In the genomic region with DNA sequence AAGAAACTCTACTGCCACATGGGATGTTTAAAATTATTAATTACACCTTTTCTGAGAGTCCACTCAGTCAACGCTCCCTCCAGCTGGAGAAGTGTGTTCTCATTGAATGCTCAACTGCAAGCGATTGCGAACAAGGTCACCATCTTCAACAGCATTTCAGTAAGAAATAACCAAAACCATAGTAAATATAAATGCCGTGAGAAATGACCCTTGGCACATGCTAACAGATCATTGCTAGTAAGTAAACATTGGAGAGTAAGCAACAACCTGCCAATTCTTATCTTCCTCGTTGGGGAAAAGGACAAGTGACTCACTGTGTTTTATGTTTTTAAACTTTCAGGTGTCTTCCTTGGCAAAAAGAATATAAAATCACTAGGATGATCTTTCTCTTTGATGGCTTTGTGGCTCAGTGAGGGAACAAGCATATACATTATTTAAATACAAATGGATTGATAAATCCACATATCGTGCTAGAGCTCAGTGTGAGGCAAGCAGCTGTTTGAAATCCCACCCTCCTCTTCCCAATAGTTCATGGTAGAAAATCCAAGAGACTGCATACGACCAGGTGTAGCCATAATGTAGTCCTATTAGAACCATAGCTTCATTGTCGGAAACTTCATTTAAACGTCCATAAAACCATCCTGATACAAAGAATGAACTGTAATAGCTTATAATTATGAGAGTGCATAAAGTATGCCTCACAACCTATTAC, we compare ENCODE assay signal across 1 cellular context.
TF ChIP-seq lines count a peak whose summit lies in the region.

No MANE protein-coding gene starts in this region.

TF ChIP-seq in HepG2, 621 proteins besides CTCF, POLR2A, EP300 and RAD21 (continued from another document and continues in another):
- TF ChIP-seq, protein P1, sequence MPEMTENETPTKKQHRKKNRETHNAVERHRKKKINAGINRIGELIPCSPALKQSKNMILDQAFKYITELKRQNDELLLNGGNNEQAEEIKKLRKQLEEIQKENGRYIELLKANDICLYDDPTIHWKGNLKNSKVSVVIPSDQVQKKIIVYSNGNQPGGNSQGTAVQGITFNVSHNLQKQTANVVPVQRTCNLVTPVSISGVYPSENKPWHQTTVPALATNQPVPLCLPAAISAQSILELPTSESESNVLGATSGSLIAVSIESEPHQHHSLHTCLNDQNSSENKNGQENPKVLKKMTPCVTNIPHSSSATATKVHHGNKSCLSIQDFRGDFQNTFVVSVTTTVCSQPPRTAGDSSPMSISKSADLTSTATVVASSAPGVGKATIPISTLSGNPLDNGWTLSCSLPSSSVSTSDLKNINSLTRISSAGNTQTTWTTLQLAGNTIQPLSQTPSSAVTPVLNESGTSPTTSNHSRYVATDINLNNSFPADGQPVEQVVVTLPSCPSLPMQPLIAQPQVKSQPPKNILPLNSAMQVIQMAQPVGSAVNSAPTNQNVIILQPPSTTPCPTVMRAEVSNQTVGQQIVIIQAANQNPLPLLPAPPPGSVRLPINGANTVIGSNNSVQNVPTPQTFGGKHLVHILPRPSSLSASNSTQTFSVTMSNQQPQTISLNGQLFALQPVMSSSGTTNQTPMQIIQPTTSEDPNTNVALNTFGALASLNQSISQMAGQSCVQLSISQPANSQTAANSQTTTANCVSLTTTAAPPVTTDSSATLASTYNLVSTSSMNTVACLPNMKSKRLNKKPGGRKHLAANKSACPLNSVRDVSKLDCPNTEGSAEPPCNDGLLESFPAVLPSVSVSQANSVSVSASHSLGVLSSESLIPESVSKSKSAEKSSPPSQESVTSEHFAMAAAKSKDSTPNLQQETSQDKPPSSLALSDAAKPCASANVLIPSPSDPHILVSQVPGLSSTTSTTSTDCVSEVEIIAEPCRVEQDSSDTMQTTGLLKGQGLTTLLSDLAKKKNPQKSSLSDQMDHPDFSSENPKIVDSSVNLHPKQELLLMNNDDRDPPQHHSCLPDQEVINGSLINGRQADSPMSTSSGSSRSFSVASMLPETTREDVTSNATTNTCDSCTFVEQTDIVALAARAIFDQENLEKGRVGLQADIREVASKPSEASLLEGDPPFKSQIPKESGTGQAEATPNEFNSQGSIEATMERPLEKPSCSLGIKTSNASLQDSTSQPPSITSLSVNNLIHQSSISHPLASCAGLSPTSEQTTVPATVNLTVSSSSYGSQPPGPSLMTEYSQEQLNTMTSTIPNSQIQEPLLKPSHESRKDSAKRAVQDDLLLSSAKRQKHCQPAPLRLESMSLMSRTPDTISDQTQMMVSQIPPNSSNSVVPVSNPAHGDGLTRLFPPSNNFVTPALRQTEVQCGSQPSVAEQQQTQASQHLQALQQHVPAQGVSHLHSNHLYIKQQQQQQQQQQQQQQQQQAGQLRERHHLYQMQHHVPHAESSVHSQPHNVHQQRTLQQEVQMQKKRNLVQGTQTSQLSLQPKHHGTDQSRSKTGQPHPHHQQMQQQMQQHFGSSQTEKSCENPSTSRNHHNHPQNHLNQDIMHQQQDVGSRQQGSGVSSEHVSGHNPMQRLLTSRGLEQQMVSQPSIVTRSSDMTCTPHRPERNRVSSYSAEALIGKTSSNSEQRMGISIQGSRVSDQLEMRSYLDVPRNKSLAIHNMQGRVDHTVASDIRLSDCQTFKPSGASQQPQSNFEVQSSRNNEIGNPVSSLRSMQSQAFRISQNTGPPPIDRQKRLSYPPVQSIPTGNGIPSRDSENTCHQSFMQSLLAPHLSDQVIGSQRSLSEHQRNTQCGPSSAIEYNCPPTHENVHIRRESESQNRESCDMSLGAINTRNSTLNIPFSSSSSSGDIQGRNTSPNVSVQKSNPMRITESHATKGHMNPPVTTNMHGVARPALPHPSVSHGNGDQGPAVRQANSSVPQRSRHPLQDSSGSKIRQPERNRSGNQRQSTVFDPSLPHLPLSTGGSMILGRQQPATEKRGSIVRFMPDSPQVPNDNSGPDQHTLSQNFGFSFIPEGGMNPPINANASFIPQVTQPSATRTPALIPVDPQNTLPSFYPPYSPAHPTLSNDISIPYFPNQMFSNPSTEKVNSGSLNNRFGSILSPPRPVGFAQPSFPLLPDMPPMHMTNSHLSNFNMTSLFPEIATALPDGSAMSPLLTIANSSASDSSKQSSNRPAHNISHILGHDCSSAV (CRISPR knock-in tag; IDR thresholded peaks at IDR 0.05; ENCODE audit: borderline replicate concordance): no peak
- TF ChIP-seq, protein P2, sequence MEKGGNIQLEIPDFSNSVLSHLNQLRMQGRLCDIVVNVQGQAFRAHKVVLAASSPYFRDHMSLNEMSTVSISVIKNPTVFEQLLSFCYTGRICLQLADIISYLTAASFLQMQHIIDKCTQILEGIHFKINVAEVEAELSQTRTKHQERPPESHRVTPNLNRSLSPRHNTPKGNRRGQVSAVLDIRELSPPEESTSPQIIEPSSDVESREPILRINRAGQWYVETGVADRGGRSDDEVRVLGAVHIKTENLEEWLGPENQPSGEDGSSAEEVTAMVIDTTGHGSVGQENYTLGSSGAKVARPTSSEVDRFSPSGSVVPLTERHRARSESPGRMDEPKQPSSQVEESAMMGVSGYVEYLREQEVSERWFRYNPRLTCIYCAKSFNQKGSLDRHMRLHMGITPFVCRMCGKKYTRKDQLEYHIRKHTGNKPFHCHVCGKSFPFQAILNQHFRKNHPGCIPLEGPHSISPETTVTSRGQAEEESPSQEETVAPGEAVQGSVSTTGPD (CRISPR knock-in tag; IDR thresholded peaks at IDR 0.05): no peak
- TF ChIP-seq CAMTA2 (CRISPR knock-in tag; IDR thresholded peaks at IDR 0.05; ENCODE audit: borderline replicate concordance) (no peak), ZNF343 (CRISPR knock-in tag; IDR thresholded peaks at IDR 0.05) (no peak), PRMT3 (CRISPR knock-in tag; IDR thresholded peaks at IDR 0.05; ENCODE audit: borderline replicate concordance, low read depth) (no peak), PHF21A (CRISPR knock-in tag; IDR thresholded peaks at IDR 0.05) (no peak), NKX3-1 (CRISPR knock-in tag; IDR thresholded peaks at IDR 0.05) (no peak), ZFP36L2 (CRISPR knock-in tag; IDR thresholded peaks at IDR 0.05) (no peak), SRY (CRISPR knock-in tag; IDR thresholded peaks at IDR 0.05) (no peak), HNF4A (CRISPR knock-in tag; IDR thresholded peaks at IDR 0.05) (peak; percentile 56), SNAI1 (CRISPR knock-in tag; IDR thresholded peaks at IDR 0.05; ENCODE audit: borderline replicate concordance) (no peak), WIZ (CRISPR knock-in tag; IDR thresholded peaks at IDR 0.05) (no peak), KLF11 (CRISPR knock-in tag; IDR thresholded peaks at IDR 0.05) (no peak), PHF20 (CRISPR knock-in tag; IDR thresholded peaks at IDR 0.05) (no peak), ZNF451 (CRISPR knock-in tag; IDR thresholded peaks at IDR 0.05) (no peak), MTF1 (CRISPR knock-in tag; IDR thresholded peaks at IDR 0.05) (no peak), MTA1 (CRISPR knock-in tag; IDR thresholded peaks at IDR 0.05; ENCODE audit: borderline replicate concordance) (no peak), NFIC (IDR thresholded peaks at IDR 0.05; ENCODE audit: low read length) (no peak), JUN (CRISPR knock-in tag; IDR thresholded peaks at IDR 0.05) (no peak), PAF1 (CRISPR knock-in tag; IDR thresholded peaks at IDR 0.05) (no peak), FOXK1 (CRISPR knock-in tag; IDR thresholded peaks at IDR 0.05; ENCODE audit: borderline replicate concordance, low read depth) (0 out of 2 replicates have a peak, but pooled peaks have one; percentile 24), BHLHE40 (IDR thresholded peaks at IDR 0.05; ENCODE audit: low read length) (peak; percentile 79), ZNF776 (CRISPR knock-in tag; IDR thresholded peaks at IDR 0.05) (no peak), NR2F2 (IDR thresholded peaks at IDR 0.05; ENCODE audit: borderline replicate concordance, low read depth) (peak; percentile 78)
- TF ChIP-seq, protein P3, sequence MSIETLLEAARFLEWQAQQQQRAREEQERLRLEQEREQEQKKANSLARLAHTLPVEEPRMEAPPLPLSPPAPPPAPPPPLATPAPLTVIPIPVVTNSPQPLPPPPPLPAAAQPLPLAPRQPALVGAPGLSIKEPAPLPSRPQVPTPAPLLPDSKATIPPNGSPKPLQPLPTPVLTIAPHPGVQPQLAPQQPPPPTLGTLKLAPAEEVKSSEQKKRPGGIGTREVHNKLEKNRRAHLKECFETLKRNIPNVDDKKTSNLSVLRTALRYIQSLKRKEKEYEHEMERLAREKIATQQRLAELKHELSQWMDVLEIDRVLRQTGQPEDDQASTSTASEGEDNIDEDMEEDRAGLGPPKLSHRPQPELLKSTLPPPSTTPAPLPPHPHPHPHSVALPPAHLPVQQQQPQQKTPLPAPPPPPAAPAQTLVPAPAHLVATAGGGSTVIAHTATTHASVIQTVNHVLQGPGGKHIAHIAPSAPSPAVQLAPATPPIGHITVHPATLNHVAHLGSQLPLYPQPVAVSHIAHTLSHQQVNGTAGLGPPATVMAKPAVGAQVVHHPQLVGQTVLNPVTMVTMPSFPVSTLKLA (IDR thresholded peaks at IDR 0.05): no peak
- TF ChIP-seq, protein P4, sequence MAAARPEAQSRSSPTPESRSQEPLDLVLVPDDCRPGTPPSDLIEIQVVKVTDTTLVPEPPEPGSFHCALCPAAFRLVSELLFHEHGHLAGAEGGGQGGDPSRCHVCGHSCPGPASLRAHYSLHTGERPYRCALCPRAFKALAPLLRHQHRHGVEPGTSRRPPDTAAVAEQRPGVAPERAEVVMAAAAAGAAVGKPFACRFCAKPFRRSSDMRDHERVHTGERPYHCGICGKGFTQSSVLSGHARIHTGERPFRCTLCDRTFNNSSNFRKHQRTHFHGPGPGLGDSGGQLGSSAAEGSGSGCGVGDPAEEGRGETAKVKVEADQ (CRISPR knock-in tag; IDR thresholded peaks at IDR 0.05; ENCODE audit: borderline replicate concordance): no peak
- TF ChIP-seq, protein P5, sequence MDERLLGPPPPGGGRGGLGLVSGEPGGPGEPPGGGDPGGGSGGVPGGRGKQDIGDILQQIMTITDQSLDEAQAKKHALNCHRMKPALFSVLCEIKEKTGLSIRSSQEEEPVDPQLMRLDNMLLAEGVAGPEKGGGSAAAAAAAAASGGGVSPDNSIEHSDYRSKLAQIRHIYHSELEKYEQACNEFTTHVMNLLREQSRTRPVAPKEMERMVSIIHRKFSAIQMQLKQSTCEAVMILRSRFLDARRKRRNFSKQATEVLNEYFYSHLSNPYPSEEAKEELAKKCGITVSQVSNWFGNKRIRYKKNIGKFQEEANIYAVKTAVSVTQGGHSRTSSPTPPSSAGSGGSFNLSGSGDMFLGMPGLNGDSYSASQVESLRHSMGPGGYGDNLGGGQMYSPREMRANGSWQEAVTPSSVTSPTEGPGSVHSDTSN (CRISPR knock-in tag; IDR thresholded peaks at IDR 0.05): no peak
- TF ChIP-seq, protein P6, sequence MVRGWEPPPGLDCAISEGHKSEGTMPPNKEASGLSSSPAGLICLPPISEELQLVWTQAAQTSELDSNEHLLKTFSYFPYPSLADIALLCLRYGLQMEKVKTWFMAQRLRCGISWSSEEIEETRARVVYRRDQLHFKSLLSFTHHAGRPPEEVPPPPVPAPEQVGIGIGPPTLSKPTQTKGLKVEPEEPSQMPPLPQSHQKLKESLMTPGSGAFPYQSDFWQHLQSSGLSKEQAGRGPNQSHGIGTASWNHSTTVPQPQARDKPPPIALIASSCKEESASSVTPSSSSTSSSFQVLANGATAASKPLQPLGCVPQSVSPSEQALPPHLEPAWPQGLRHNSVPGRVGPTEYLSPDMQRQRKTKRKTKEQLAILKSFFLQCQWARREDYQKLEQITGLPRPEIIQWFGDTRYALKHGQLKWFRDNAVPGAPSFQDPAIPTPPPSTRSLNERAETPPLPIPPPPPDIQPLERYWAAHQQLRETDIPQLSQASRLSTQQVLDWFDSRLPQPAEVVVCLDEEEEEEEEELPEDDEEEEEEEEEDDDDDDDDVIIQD (CRISPR knock-in tag; IDR thresholded peaks at IDR 0.05; ENCODE audit: low read depth): no peak; the same call in 1 of the 2 replicates
- TF ChIP-seq, protein P7, sequence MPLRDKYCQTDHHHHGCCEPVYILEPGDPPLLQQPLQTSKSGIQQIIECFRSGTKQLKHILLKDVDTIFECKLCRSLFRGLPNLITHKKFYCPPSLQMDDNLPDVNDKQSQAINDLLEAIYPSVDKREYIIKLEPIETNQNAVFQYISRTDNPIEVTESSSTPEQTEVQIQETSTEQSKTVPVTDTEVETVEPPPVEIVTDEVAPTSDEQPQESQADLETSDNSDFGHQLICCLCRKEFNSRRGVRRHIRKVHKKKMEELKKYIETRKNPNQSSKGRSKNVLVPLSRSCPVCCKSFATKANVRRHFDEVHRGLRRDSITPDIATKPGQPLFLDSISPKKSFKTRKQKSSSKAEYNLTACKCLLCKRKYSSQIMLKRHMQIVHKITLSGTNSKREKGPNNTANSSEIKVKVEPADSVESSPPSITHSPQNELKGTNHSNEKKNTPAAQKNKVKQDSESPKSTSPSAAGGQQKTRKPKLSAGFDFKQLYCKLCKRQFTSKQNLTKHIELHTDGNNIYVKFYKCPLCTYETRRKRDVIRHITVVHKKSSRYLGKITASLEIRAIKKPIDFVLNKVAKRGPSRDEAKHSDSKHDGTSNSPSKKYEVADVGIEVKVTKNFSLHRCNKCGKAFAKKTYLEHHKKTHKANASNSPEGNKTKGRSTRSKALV (CRISPR knock-in tag; IDR thresholded peaks at IDR 0.05): no peak
- TF ChIP-seq, protein P8, sequence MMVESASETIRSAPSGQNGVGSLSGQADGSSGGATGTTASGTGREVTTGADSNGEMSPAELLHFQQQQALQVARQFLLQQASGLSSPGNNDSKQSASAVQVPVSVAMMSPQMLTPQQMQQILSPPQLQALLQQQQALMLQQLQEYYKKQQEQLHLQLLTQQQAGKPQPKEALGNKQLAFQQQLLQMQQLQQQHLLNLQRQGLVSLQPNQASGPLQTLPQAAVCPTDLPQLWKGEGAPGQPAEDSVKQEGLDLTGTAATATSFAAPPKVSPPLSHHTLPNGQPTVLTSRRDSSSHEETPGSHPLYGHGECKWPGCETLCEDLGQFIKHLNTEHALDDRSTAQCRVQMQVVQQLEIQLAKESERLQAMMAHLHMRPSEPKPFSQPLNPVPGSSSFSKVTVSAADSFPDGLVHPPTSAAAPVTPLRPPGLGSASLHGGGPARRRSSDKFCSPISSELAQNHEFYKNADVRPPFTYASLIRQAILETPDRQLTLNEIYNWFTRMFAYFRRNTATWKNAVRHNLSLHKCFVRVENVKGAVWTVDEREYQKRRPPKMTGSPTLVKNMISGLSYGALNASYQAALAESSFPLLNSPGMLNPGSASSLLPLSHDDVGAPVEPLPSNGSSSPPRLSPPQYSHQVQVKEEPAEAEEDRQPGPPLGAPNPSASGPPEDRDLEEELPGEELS (CRISPR knock-in tag; IDR thresholded peaks at IDR 0.05): peak; percentile 51; the same call in 1 of the 2 replicates
- TF ChIP-seq, protein P9, sequence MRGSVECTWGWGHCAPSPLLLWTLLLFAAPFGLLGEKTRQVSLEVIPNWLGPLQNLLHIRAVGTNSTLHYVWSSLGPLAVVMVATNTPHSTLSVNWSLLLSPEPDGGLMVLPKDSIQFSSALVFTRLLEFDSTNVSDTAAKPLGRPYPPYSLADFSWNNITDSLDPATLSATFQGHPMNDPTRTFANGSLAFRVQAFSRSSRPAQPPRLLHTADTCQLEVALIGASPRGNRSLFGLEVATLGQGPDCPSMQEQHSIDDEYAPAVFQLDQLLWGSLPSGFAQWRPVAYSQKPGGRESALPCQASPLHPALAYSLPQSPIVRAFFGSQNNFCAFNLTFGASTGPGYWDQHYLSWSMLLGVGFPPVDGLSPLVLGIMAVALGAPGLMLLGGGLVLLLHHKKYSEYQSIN (CRISPR knock-in tag; IDR thresholded peaks at IDR 0.05; ENCODE audit: borderline replicate concordance): no peak
